ENCODE assay signal across 22 cellular contexts in the genomic region with DNA sequence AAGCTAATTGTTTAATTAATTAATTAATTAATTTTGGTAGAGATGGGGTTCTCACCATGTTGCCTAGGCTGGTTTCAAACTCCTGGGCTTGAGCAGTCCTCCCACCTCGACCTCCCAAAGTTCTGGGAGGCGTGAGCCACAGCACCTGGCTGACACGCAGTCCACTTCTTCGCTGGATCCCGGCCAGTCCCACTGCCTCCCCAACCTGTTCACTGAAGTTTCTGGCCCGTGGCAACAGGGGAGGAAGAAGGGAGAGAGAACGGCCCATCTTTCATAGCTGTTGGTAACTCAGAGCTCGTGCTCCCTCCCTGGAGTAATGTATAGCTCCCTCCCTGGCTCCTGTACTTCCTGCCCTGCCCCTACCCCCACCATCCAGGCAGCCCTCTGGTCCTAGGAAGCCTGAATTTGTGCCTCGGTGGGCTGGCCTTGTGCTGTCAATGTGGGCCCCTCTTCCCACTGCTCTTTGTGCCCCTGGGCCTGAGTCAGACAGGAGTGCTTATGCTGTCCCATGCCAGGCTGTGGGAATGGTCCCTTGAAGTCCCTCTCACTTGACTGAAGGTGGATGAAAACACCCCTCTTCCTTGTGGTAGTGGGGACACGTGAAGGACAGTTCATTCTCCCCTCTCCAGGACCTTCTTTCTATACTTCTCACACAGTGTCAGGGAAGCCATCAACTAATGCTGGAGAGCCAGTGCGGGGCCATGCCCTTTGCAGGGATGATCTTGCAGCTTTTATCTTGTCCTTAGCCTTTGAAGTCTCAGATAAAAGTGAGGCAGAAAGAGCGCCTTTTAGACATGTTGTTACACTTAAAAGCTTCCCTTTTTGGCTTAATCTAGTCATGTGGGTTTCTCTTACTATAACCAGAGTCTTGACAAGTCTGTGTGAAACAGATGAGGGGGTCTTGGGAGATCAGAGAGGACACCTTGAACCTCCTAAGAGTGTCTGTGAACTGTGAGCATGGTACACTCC. TPM values are rescaled to one million over a fixed set of nuclear protein-coding genes. Genes with fewer than 3 reads are reported as not detected.
"Had no signal": no experiment of that assay in that cellular context is flagged by ENCODE, and none has a peak within 500 bp of the region (broad histone marks: within the 10 kb centered on the region; RNA-seq: fewer than 3 reads in every experiment).

No MANE protein-coding gene starts in this region.

- H3K27me3 Mint-ChIP-seq: activated B cell treated with CpG ODN at 0.5 μM for 24 hours, progenitor cell of endocrine pancreas had no signal

- H3K4me3 Mint-ChIP-seq: activated B cell treated with CpG ODN at 0.5 μM for 24 hours; activated T-helper 1 cell treated with anti-CD3 and anti-CD28 coated beads, Interleukin-12 subunit alpha, Interleukin-12 subunit beta, Interleukin-2, Interleukin-4 antibody, amounts not matched to agents 30 ng/mL and 10 ng/mL and 1 ng/mL, durations not matched to agents 14 hours and 24 hours and 36 hours; stimulated activated naive CD8-positive, alpha-beta T cell treated with anti-CD3 and anti-CD28 coated beads, Interleukin-15, amount 100 ng/mL, for 72 hours had no signal

- H3K27ac Mint-ChIP-seq: activated B cell treated with CpG ODN at 0.5 μM for 24 hours; activated T-helper 1 cell treated with anti-CD3 and anti-CD28 coated beads, Interleukin-12 subunit alpha, Interleukin-12 subunit beta, Interleukin-2, Interleukin-4 antibody, amounts not matched to agents 30 ng/mL and 10 ng/mL and 1 ng/mL, durations not matched to agents 14 hours and 24 hours and 36 hours; progenitor cell of endocrine pancreas; T-cell had no signal

- ATAC-seq: left colon; stimulated activated naive CD8-positive, alpha-beta T cell treated with anti-CD3 and anti-CD28 coated beads, Interleukin-15, amount 100 ng/mL, for 72 hours had no signal

- H3K27me3 ChIP-seq: right atrium auricular region had no signal

- H3K4me3 ChIP-seq: lower lobe of right lung, right atrium auricular region had no signal

- H3K9me3 Mint-ChIP-seq: activated B cell treated with CpG ODN at 0.5 μM for 24 hours; activated T-helper 1 cell treated with anti-CD3 and anti-CD28 coated beads, Interleukin-12 subunit alpha, Interleukin-12 subunit beta, Interleukin-2, Interleukin-4 antibody, amounts not matched to agents 30 ng/mL and 10 ng/mL and 1 ng/mL, durations not matched to agents 14 hours and 24 hours and 36 hours; stimulated activated naive CD8-positive, alpha-beta T cell treated with anti-CD3 and anti-CD28 coated beads, Interleukin-15, amount 100 ng/mL, for 72 hours; T-cell had no signal

- H3K4me1 Mint-ChIP-seq: activated B cell treated with CpG ODN at 0.5 μM for 24 hours had no signal

- FAIRE-seq: colon, endometrium, islet of Langerhans had no signal

- H3K9me3 ChIP-seq: lower lobe of right lung, right atrium auricular region had no signal

- H3K27ac ChIP-seq: brain microvascular endothelial cell, lower lobe of right lung, right atrium auricular region had no signal

- DNase-seq: activated B cell treated with CpG ODN at 0.5 μM for 24 hours; activated CD4-positive, alpha-beta T cell treated with anti-CD3 and anti-CD28 coated beads for 48 hours; activated gamma-delta T cell treated with Interleukin-2 at 50 U/mL for 16 hours; activated T-cell treated with anti-CD3 and anti-CD28 coated beads for 4 hours; brain microvascular endothelial cell; central memory CD4-positive, alpha-beta T cell; erythroblast; foreskin melanocyte; glutamatergic neuron; hippocampal formation; left colon; lower lobe of right lung; midbrain; stimulated activated naive CD8-positive, alpha-beta T cell treated with anti-CD3 and anti-CD28 coated beads, Interleukin-15, amount 100 ng/mL, for 72 hours; T-cell had no signal

- H3K36me3 ChIP-seq: brain microvascular endothelial cell had no signal

RNA-seq across cellular contexts. Expression of a gene that starts 38.1 kb away (rescaled TPM):
- total RNA-seq: activated B cell treated with CpG ODN at 0.5 μM for 24 hours; activated T-helper 1 cell treated with anti-CD3 and anti-CD28 coated beads, Interleukin-12 subunit alpha, Interleukin-12 subunit beta, Interleukin-2, Interleukin-4 antibody, amounts not matched to agents 30 ng/mL and 10 ng/mL and 1 ng/mL, durations not matched to agents 14 hours and 24 hours and 36 hours had no signal
- polyA plus RNA-seq: neural cell had no signal
